In genomic region chr10:119209736-119210355, GRCh38 we compare ENCODE assay signal across 9 cellular contexts. TPM values are rescaled to one million over a fixed set of nuclear protein-coding genes. Genes with fewer than 3 reads are reported as not detected.
DNase-seq lines count a peak whose midpoint lies in the region; ATAC-seq, FAIRE-seq and TF ChIP-seq lines count a peak whose summit lies in the region.
"Had no signal": no experiment of that assay in that cellular context is flagged by ENCODE, and none has a peak within 500 bp of the region (broad histone marks: within the 10 kb centered on the region; RNA-seq: fewer than 3 reads in every experiment).

No MANE protein-coding gene starts in this region.

- no peaks in the 10 kb centered on the region for H3K9me3 Mint-ChIP-seq in stimulated activated naive CD8-positive, alpha-beta T cell treated with anti-CD3 and anti-CD28 coated beads, Interleukin-15, Interleukin-2, amounts not matched to agents 100 ng/mL and 50 ng/mL, for 24 hours

- H3K27me3 ChIP-seq in mucosa of stomach (ENCODE audit: control insufficient read depth, insufficient read depth, low read length): no peaks in the 10 kb centered on the region

- no peak for FAIRE-seq in GM12891 (lab: Jason Lieb, UNC)
- FAIRE-seq: colon had no signal

- no peak for ATAC-seq in stimulated activated naive CD8-positive, alpha-beta T cell treated with anti-CD3 and anti-CD28 coated beads, Interleukin-15, Interleukin-2, amounts not matched to agents 100 U/mL and 50 U/mL, for 24 hours

- peak overlapping the region; percentile 92 for H3K27ac Mint-ChIP-seq in stimulated activated naive CD8-positive, alpha-beta T cell treated with anti-CD3 and anti-CD28 coated beads, Interleukin-15, Interleukin-2, amounts not matched to agents 100 ng/mL and 50 ng/mL, for 24 hours

- peak overlapping the region; percentile 80 for H3K9ac ChIP-seq in mucosa of stomach (ENCODE audit: low read length)

- H3K4me3 Mint-ChIP-seq in stimulated activated naive CD8-positive, alpha-beta T cell treated with anti-CD3 and anti-CD28 coated beads, Interleukin-15, Interleukin-2, amounts not matched to agents 100 ng/mL and 50 ng/mL, for 24 hours: peak overlapping the region; percentile 93

- TF ChIP-seq POLR2A in GM12891 (IDR thresholded peaks at IDR 0.05; ENCODE audit: low read depth, low read length): no peak

- DNase-seq in stimulated activated naive CD8-positive, alpha-beta T cell treated with anti-CD3 and anti-CD28 coated beads, Interleukin-15, Interleukin-2, amounts not matched to agents 100 U/mL and 50 U/mL, for 24 hours: no peak
- DNase-seq in astrocyte of the hippocampus (ENCODE audit: low read depth, low spot score) (peak; percentile 45), SKM-1 treated with dmso at 0.1 percent for 144 hours (lab: John Stamatoyannopoulos, UW; ENCODE audit: unreplicated experiment) (no peak), GM12891 (ENCODE audit: insufficient read length, low spot score) (no peak), dedifferentiated amniotic fluid mesenchymal stem cell (ENCODE audit: extremely low spot score) (no peak), COLO829 (ENCODE audit: low spot score) (no peak)

- peaks cover 4% of the 10 kb centered on the region for H3K36me3 Mint-ChIP-seq in stimulated activated naive CD8-positive, alpha-beta T cell treated with anti-CD3 and anti-CD28 coated beads, Interleukin-15, Interleukin-2, amounts not matched to agents 100 ng/mL and 50 ng/mL, for 24 hours (ENCODE audit: low read depth)

- no peaks in the 10 kb centered on the region for H3K36me3 ChIP-seq in mucosa of stomach (ENCODE audit: control insufficient read depth, insufficient read depth, low read length)

- H3K4me1 ChIP-seq in mucosa of stomach (ENCODE audit: control insufficient read depth, insufficient read depth, low read length): peaks cover 37% of the 10 kb centered on the region

- H3K4me3 ChIP-seq in mucosa of stomach (ENCODE audit: low read length): peak overlapping the region; percentile 94

- no peaks in the 10 kb centered on the region for H3K9me3 ChIP-seq in mucosa of stomach (ENCODE audit: control insufficient read depth, low read length)

- peaks cover 76% of the 10 kb centered on the region for H3K4me1 Mint-ChIP-seq in stimulated activated naive CD8-positive, alpha-beta T cell treated with anti-CD3 and anti-CD28 coated beads, Interleukin-15, Interleukin-2, amounts not matched to agents 100 ng/mL and 50 ng/mL, for 24 hours (ENCODE audit: low read depth)

- no peaks in the 10 kb centered on the region for H3K27me3 Mint-ChIP-seq in stimulated activated naive CD8-positive, alpha-beta T cell treated with anti-CD3 and anti-CD28 coated beads, Interleukin-15, Interleukin-2, amounts not matched to agents 100 ng/mL and 50 ng/mL, for 24 hours

TF ChIP-seq in GM12891, 5 proteins besides CTCF, POLR2A, EP300 and RAD21:
- TF ChIP-seq PAX5 (IDR thresholded peaks at IDR 0.05; ENCODE audit: insufficient read depth, low read length, severe bottlenecking): no peak
- no peak for TF ChIP-seq POLR2AphosphoS5 (IDR thresholded peaks at IDR 0.05; ENCODE audit: low read depth, low read length)
- no peak for TF ChIP-seq TAF1 (IDR thresholded peaks at IDR 0.05; ENCODE audit: low read depth, low read length)
- TF ChIP-seq POU2F2 (IDR thresholded peaks at IDR 0.05; ENCODE audit: low read depth, low read length): no peak
- no peak for TF ChIP-seq SPI1 (IDR thresholded peaks at IDR 0.05; ENCODE audit: low read depth, low read length)

RNA-seq across cellular contexts. Expression of gene GRK5, which starts 2.5 kb away (rescaled TPM):
- polyA plus RNA-seq in GM12891 (2012; ENCODE audit: low read depth, missing spikeins): 13.9 TPM

RNA-seq across cellular contexts. Expression of gene PRDX3, which starts 31.2 kb away (rescaled TPM):
- 134 TPM for polyA plus RNA-seq in GM12891 (2012; ENCODE audit: low read depth, missing spikeins)

RNA-seq across cellular contexts. Expression of gene SFXN4, which starts 44.3 kb away (rescaled TPM):
- polyA plus RNA-seq in GM12891 (2012; ENCODE audit: low read depth, missing spikeins): 26.1 TPM
